Comparison of ENCODE assay signal across 10 cellular contexts in the genomic region with DNA sequence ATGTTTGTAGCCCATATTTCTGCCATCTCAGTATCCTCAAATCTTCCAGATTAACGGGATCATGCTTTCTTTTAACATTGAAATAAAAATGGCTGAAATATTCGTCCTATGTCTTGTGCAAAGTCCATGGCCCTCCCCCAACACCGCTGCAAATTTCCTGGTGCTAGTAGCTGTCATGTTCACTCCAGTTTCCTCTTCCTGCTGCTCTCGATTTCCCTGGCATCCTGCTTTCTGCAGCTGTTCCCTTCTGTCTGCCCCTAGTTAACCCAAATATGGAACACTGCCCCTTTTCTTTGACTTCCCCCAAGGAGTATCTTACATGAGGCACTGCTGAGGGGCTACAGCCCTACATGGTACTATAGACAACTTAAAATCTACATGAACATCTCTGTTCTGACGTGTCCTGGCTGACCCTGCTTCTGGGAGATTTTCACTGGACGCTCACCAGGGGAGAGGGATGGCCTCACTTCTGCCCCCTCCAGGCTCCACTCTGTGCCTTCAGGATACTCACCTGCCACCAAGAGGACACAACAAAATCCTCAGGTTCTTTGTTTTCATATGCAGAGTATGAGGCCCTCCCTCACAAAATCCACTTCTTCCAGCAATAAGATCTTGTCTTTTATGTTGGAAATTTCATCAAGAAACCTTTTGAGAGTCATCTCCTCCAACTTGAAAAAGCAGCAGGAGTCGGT. TPM values are rescaled to one million over a fixed set of nuclear protein-coding genes. Genes with fewer than 3 reads are reported as not detected.
DNase-seq lines count a peak whose midpoint lies in the region; ATAC-seq and TF ChIP-seq lines count a peak whose summit lies in the region.
"Had no signal": no experiment of that assay in that cellular context is flagged by ENCODE, and none has a peak within 500 bp of the region (broad histone marks: within the 10 kb centered on the region; RNA-seq: fewer than 3 reads in every experiment).

No MANE protein-coding gene starts in this region.

- POLR2A ChIA-PET in BJ (lab: Charles Lee) (no interaction called here), HEK293T (lab: Yijun Ruan, JAX) (no interaction called here)

- H3K4me3 ChIP-seq in BJ (ENCODE audit: low read depth, low read length) (no peak overlapping the region), iPS-20b (ENCODE audit: low read length) (0 out of 2 replicates have a peak overlapping the region, but pooled peaks have one; percentile 26)

- H3K36me3 ChIP-seq in BJ (ENCODE audit: control insufficient read depth, insufficient read depth, low read length) = peaks cover 3% of the 10 kb centered on the region; the same call in 1 of the 2 replicates
- H3K36me3 ChIP-seq in iPS-20b (ENCODE audit: insufficient read depth, low read depth, low read length) = no peaks in the 10 kb centered on the region

- no peaks in the 10 kb centered on the region for H3K9me3 ChIP-seq in iPS-20b (ENCODE audit: insufficient read depth, low read depth, low read length)

- peak; percentile 21; the same call in 1 of the 2 replicates for TF ChIP-seq CTCF in BJ (IDR thresholded peaks at IDR 0.05; ENCODE audit: insufficient read depth, low read depth, low read length)

- H3K27me3 ChIP-seq in BJ (ENCODE audit: control insufficient read depth, insufficient read depth, low read length) = no peaks in the 10 kb centered on the region
- no peaks in the 10 kb centered on the region for H3K27me3 ChIP-seq in iPS-20b (ENCODE audit: insufficient read depth, low read length)

- H3K9ac ChIP-seq in iPS-20b (ENCODE audit: low read depth, low read length) = peak overlapping the region; percentile 12; the same call in 1 of the 2 replicates

- DNase-seq in BJ (ENCODE audit: low read depth) (no peak), HEK293T (ENCODE audit: extremely low spot score) (peak; percentile 48), hippocampal formation (lab: John Stamatoyannopoulos, UW) (no peak), NCI-H2107 treated with DMSO at 0.1 percent for 48 hours (lab: John Stamatoyannopoulos, UW; ENCODE audit: unreplicated experiment) (no peak), COLO668 (lab: John Stamatoyannopoulos, UW; ENCODE audit: unreplicated experiment) (no peak)
- DNase-seq: NCI-H1417; stimulated activated CD4-positive, alpha-beta T cell treated with anti-CD3 and anti-CD28 coated beads, Interleukin-4, amount 100 ng/mL, for 4 hours had no signal

- CTCF ChIA-PET in BJ (lab: Yijun Ruan, JAX) = interaction anchor here (0.7 to 1.2 kb wide), 2 partner anchors 17 to 22 kb away, joined by 3 to 4 read pairs; no protein-coding TSS in a partner anchor
- CTCF ChIA-PET in HEK293T (lab: Yijun Ruan, JAX) = interaction anchor here (0.6 kb wide), 1 partner anchor 257 kb away, joined by 5 read pairs; no protein-coding TSS in a partner anchor

- ATAC-seq in SK-N-SH treated with all-trans-retinoic acid at 6 μM for 48 hours = peak; percentile 53; the same call in 2 of the 3 replicates
- ATAC-seq in GM19023 (IDR thresholded peaks at IDR 0.05; ENCODE audit: unreplicated experiment) = no peak

- no peak overlapping the region for H3K27ac ChIP-seq in iPS-20b (ENCODE audit: low read length)

- peaks cover 18% of the 10 kb centered on the region; the same call in 1 of the 2 replicates for H3K4me1 ChIP-seq in iPS-20b (ENCODE audit: insufficient read depth, low read length)

TF ChIP-seq in HEK293T, 16 proteins besides CTCF, POLR2A, EP300 and RAD21:
- TF ChIP-seq SP1 (IDR thresholded peaks at IDR 0.05) (no peak), FOXM1 (IDR thresholded peaks at IDR 0.05; ENCODE audit: borderline replicate concordance) (no peak), ELF4 (IDR thresholded peaks at IDR 0.05) (no peak), L3MBTL2 (conservative IDR thresholded peaks at IDR 0.05) (no peak), NFRKB (IDR thresholded peaks at IDR 0.05) (no peak), BHLHE40 (IDR thresholded peaks at IDR 0.05; ENCODE audit: borderline replicate concordance) (no peak), FOXK2 (IDR thresholded peaks at IDR 0.05) (no peak), SUZ12 (IDR thresholded peaks at IDR 0.05) (no peak), ARNT (IDR thresholded peaks at IDR 0.05) (no peak), FOXA1 (IDR thresholded peaks at IDR 0.05) (no peak)
- TF ChIP-seq, protein P1, sequence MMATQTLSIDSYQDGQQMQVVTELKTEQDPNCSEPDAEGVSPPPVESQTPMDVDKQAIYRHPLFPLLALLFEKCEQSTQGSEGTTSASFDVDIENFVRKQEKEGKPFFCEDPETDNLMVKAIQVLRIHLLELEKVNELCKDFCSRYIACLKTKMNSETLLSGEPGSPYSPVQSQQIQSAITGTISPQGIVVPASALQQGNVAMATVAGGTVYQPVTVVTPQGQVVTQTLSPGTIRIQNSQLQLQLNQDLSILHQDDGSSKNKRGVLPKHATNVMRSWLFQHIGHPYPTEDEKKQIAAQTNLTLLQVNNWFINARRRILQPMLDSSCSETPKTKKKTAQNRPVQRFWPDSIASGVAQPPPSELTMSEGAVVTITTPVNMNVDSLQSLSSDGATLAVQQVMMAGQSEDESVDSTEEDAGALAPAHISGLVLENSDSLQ (IDR thresholded peaks at IDR 0.05) = no peak

TF ChIP-seq in SK-N-SH treated with all-trans-retinoic acid at 6 μM for 48 hours, 23 proteins besides CTCF, POLR2A, EP300 and RAD21 (continues in another document):
- TF ChIP-seq ZNF70 (CRISPR knock-in tag; IDR thresholded peaks at IDR 0.05) (no peak), CSDC2 (CRISPR knock-in tag; IDR thresholded peaks at IDR 0.05) (no peak), PPARA (CRISPR knock-in tag; IDR thresholded peaks at IDR 0.05; ENCODE audit: borderline replicate concordance) (no peak), RARB (CRISPR knock-in tag; IDR thresholded peaks at IDR 0.05) (no peak), GLIS3 (CRISPR knock-in tag; IDR thresholded peaks at IDR 0.05) (no peak)
- TF ChIP-seq, protein P2, sequence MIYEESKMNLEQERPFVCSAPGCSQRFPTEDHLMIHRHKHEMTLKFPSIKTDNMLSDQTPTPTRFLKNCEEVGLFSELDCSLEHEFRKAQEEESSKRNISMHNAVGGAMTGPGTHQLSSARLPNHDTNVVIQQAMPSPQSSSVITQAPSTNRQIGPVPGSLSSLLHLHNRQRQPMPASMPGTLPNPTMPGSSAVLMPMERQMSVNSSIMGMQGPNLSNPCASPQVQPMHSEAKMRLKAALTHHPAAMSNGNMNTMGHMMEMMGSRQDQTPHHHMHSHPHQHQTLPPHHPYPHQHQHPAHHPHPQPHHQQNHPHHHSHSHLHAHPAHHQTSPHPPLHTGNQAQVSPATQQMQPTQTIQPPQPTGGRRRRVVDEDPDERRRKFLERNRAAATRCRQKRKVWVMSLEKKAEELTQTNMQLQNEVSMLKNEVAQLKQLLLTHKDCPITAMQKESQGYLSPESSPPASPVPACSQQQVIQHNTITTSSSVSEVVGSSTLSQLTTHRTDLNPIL (CRISPR knock-in tag; IDR thresholded peaks at IDR 0.05; ENCODE audit: low read depth) = no peak
- TF ChIP-seq, protein P3, sequence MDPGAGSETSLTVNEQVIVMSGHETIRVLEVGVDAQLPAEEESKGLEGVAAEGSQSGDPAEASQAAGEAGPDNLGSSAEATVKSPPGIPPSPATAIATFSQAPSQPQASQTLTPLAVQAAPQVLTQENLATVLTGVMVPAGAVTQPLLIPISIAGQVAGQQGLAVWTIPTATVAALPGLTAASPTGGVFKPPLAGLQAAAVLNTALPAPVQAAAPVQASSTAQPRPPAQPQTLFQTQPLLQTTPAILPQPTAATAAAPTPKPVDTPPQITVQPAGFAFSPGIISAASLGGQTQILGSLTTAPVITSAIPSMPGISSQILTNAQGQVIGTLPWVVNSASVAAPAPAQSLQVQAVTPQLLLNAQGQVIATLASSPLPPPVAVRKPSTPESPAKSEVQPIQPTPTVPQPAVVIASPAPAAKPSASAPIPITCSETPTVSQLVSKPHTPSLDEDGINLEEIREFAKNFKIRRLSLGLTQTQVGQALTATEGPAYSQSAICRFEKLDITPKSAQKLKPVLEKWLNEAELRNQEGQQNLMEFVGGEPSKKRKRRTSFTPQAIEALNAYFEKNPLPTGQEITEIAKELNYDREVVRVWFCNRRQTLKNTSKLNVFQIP (CRISPR knock-in tag; IDR thresholded peaks at IDR 0.05; ENCODE audit: borderline replicate concordance, low read depth) = no peak
- TF ChIP-seq, protein P4, sequence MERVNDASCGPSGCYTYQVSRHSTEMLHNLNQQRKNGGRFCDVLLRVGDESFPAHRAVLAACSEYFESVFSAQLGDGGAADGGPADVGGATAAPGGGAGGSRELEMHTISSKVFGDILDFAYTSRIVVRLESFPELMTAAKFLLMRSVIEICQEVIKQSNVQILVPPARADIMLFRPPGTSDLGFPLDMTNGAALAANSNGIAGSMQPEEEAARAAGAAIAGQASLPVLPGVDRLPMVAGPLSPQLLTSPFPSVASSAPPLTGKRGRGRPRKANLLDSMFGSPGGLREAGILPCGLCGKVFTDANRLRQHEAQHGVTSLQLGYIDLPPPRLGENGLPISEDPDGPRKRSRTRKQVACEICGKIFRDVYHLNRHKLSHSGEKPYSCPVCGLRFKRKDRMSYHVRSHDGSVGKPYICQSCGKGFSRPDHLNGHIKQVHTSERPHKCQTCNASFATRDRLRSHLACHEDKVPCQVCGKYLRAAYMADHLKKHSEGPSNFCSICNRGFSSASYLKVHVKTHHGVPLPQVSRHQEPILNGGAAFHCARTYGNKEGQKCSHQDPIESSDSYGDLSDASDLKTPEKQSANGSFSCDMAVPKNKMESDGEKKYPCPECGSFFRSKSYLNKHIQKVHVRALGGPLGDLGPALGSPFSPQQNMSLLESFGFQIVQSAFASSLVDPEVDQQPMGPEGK (CRISPR knock-in tag; IDR thresholded peaks at IDR 0.05; ENCODE audit: borderline replicate concordance) = no peak

RNA-seq across cellular contexts. Expression of a gene that starts 29.4 kb away (rescaled TPM):
- polyA plus RNA-seq in BJ (2011; rRNA removed) = 1.4 and 2.0 TPM in 2 replicates
- 2.5 and 2.7 TPM in 2 replicates for polyA minus RNA-seq in BJ (2011; rRNA and poly(A)+ RNA removed)
